In the genomic region with DNA sequence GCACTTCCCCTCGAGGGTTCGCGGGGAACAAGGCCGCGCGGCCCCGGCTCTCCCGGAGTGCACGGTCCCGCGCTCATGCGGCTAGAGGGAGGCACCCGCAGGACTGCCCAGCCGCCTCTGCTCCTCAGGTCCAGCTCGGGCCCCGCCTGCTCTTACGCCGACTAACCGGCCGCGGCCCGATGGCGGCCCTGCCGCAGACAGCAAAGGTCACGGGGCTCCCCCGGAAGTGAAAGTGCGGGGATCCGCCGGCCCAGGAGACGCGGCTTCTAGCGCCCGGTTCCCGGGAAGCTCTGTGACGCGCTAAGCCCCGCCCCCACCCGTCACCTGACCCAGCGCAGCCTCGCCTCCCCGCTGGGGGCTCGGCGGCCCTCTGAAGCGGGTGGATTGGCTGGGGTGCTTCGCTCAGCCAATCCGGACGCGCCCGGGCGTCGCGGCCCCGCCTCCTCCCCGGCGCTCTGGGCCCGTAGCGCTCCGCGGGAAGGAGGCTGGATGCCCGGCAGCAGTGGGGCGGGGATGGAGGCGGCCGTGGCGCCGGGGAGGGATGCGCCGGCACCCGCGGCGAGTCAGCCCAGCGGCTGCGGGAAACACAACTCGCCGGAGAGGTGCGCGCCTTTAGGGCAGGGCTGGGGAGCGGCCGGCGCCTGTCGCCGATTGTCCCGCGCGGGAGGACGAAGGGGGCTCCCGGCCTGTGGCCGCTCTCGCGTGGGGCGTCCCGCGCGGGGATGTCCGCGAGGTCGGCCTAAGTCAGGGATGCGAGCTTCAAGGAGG, we compare ENCODE assay signal across 1 cellular context.
TF ChIP-seq lines count a peak whose summit lies in the region.

A gene with protein sequence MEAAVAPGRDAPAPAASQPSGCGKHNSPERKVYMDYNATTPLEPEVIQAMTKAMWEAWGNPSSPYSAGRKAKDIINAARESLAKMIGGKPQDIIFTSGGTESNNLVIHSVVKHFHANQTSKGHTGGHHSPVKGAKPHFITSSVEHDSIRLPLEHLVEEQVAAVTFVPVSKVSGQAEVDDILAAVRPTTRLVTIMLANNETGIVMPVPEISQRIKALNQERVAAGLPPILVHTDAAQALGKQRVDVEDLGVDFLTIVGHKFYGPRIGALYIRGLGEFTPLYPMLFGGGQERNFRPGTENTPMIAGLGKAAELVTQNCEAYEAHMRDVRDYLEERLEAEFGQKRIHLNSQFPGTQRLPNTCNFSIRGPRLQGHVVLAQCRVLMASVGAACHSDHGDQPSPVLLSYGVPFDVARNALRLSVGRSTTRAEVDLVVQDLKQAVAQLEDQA (plus strand): TSS at position 460 of the 768 bp plus-strand sequence. CDS start 54 bp downstream, at position 514.

TF ChIP-seq in HepG2, 621 proteins besides CTCF, POLR2A, EP300 and RAD21 (continued from another document and continues in another):
- TF ChIP-seq, protein P1, sequence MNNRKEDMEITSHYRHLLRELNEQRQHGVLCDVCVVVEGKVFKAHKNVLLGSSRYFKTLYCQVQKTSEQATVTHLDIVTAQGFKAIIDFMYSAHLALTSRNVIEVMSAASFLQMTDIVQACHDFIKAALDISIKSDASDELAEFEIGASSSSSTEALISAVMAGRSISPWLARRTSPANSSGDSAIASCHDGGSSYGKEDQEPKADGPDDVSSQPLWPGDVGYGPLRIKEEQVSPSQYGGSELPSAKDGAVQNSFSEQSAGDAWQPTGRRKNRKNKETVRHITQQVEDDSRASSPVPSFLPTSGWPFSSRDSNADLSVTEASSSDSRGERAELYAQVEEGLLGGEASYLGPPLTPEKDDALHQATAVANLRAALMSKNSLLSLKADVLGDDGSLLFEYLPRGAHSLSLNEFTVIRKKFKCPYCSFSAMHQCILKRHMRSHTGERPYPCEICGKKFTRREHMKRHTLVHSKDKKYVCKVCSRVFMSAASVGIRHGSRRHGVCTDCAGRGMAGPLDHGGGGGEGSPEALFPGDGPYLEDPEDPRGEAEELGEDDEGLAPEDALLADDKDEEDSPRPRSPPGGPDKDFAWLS (CRISPR knock-in tag; IDR thresholded peaks at IDR 0.05; ENCODE audit: borderline replicate concordance), result 0 out of 2 replicates have a peak, but pooled peaks have one; percentile 39
- TF ChIP-seq, protein P2, sequence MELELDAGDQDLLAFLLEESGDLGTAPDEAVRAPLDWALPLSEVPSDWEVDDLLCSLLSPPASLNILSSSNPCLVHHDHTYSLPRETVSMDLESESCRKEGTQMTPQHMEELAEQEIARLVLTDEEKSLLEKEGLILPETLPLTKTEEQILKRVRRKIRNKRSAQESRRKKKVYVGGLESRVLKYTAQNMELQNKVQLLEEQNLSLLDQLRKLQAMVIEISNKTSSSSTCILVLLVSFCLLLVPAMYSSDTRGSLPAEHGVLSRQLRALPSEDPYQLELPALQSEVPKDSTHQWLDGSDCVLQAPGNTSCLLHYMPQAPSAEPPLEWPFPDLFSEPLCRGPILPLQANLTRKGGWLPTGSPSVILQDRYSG (CRISPR knock-in tag; IDR thresholded peaks at IDR 0.05), result 0 out of 2 replicates have a peak, but pooled peaks have one; percentile 62
- TF ChIP-seq ZNF775 (CRISPR knock-in tag; IDR thresholded peaks at IDR 0.05; ENCODE audit: borderline replicate concordance), result peak; percentile 37; the same call in 1 of the 2 replicates
- TF ChIP-seq NBN (conservative IDR thresholded peaks at IDR 0.05), result no peak
- TF ChIP-seq, protein P3, sequence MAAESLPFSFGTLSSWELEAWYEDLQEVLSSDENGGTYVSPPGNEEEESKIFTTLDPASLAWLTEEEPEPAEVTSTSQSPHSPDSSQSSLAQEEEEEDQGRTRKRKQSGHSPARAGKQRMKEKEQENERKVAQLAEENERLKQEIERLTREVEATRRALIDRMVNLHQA (CRISPR knock-in tag; IDR thresholded peaks at IDR 0.05), result no peak
- TF ChIP-seq ZNF788 (CRISPR knock-in tag; IDR thresholded peaks at IDR 0.05; ENCODE audit: borderline replicate concordance), result peak; percentile 63
- TF ChIP-seq, protein P4, sequence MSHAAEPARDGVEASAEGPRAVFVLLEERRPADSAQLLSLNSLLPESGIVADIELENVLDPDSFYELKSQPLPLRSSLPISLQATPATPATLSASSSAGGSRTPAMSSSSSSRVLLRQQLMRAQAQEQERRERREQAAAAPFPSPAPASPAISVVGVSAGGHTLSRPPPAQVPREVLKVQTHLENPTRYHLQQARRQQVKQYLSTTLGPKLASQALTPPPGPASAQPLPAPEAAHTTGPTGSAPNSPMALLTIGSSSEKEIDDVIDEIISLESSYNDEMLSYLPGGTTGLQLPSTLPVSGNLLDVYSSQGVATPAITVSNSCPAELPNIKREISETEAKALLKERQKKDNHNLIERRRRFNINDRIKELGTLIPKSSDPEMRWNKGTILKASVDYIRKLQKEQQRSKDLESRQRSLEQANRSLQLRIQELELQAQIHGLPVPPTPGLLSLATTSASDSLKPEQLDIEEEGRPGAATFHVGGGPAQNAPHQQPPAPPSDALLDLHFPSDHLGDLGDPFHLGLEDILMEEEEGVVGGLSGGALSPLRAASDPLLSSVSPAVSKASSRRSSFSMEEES (CRISPR knock-in tag; IDR thresholded peaks at IDR 0.05), result peak; percentile 95
- TF ChIP-seq WIZ (CRISPR knock-in tag; IDR thresholded peaks at IDR 0.05), result peak; percentile 77
- no peak for TF ChIP-seq TBX3 (IDR thresholded peaks at IDR 0.05; ENCODE audit: borderline replicate concordance)
- TF ChIP-seq, protein P5, sequence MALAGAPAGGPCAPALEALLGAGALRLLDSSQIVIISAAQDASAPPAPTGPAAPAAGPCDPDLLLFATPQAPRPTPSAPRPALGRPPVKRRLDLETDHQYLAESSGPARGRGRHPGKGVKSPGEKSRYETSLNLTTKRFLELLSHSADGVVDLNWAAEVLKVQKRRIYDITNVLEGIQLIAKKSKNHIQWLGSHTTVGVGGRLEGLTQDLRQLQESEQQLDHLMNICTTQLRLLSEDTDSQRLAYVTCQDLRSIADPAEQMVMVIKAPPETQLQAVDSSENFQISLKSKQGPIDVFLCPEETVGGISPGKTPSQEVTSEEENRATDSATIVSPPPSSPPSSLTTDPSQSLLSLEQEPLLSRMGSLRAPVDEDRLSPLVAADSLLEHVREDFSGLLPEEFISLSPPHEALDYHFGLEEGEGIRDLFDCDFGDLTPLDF (CRISPR knock-in tag; IDR thresholded peaks at IDR 0.05), result peak; percentile 84
- TF ChIP-seq XBP1 (CRISPR knock-in tag; IDR thresholded peaks at IDR 0.05), result no peak
- peak; percentile 99 for TF ChIP-seq RBFOX2 (IDR thresholded peaks at IDR 0.05; ENCODE audit: low read depth, low read length)
- peak; percentile 93 for TF ChIP-seq SALL1 (CRISPR knock-in tag; IDR thresholded peaks at IDR 0.05)
- TF ChIP-seq, protein P6, sequence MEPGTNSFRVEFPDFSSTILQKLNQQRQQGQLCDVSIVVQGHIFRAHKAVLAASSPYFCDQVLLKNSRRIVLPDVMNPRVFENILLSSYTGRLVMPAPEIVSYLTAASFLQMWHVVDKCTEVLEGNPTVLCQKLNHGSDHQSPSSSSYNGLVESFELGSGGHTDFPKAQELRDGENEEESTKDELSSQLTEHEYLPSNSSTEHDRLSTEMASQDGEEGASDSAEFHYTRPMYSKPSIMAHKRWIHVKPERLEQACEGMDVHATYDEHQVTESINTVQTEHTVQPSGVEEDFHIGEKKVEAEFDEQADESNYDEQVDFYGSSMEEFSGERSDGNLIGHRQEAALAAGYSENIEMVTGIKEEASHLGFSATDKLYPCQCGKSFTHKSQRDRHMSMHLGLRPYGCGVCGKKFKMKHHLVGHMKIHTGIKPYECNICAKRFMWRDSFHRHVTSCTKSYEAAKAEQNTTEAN (CRISPR knock-in tag; conservative IDR thresholded peaks at IDR 0.05), result no peak
- TF ChIP-seq, protein P7, sequence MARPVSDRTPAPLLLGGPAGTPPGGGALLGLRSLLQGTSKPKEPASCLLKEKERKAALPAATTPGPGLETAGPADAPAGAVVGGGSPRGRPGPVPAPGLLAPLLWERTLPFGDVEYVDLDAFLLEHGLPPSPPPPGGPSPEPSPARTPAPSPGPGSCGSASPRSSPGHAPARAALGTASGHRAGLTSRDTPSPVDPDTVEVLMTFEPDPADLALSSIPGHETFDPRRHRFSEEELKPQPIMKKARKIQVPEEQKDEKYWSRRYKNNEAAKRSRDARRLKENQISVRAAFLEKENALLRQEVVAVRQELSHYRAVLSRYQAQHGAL (CRISPR knock-in tag; IDR thresholded peaks at IDR 0.05; ENCODE audit: not compliant biosample characterization), result no peak
- TF ChIP-seq, protein P8, sequence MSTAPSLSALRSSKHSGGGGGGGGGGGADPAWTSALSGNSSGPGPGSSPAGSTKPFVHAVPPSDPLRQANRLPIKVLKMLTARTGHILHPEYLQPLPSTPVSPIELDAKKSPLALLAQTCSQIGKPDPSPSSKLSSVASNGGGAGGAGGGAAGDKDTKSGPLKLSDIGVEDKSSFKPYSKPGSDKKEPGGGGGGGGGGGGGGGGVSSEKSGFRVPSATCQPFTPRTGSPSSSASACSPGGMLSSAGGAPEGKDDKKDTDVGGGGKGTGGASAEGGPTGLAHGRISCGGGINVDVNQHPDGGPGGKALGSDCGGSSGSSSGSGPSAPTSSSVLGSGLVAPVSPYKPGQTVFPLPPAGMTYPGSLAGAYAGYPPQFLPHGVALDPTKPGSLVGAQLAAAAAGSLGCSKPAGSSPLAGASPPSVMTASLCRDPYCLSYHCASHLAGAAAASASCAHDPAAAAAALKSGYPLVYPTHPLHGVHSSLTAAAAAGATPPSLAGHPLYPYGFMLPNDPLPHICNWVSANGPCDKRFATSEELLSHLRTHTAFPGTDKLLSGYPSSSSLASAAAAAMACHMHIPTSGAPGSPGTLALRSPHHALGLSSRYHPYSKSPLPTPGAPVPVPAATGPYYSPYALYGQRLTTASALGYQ (CRISPR knock-in tag; IDR thresholded peaks at IDR 0.05), result peak; percentile 41; the same call in 1 of the 2 replicates
- no peak for TF ChIP-seq SMARCE1 (IDR thresholded peaks at IDR 0.05; ENCODE audit: borderline replicate concordance)
- no peak for TF ChIP-seq RBAK (CRISPR knock-in tag; IDR thresholded peaks at IDR 0.05)
- no peak for TF ChIP-seq SMARCC2 (IDR thresholded peaks at IDR 0.05)
- TF ChIP-seq HNRNPH1 (optimal IDR thresholded peaks at IDR 0.05; ENCODE audit: low read depth, low read length), result no peak
- TF ChIP-seq ZBTB1 (CRISPR knock-in tag; IDR thresholded peaks at IDR 0.05; ENCODE audit: borderline replicate concordance), result no peak
- no peak for TF ChIP-seq CEBPB (IDR thresholded peaks at IDR 0.05; ENCODE audit: borderline replicate concordance, low read depth, low read length)
- no peak for TF ChIP-seq ZFP36 (IDR thresholded peaks at IDR 0.05; ENCODE audit: borderline replicate concordance, low read depth, low read length, partially characterized antibody)
- TF ChIP-seq ZNF234 (CRISPR knock-in tag; conservative IDR thresholded peaks at IDR 0.05), result peak; percentile 92
- TF ChIP-seq HES4 (CRISPR knock-in tag; IDR thresholded peaks at IDR 0.05; ENCODE audit: borderline replicate concordance), result peak; percentile 96
- peak; percentile 94 for TF ChIP-seq CREB1 (IDR thresholded peaks at IDR 0.05)
- TF ChIP-seq CREB1 (CRISPR knock-in tag; IDR thresholded peaks at IDR 0.05), result peak; percentile 74; the same call in 1 of the 2 replicates
- no peak for TF ChIP-seq ZNF354B (CRISPR knock-in tag; IDR thresholded peaks at IDR 0.05)
- peak; percentile 93 for TF ChIP-seq ZNF343 (CRISPR knock-in tag; IDR thresholded peaks at IDR 0.05)
- no peak for TF ChIP-seq NFRKB (IDR thresholded peaks at IDR 0.05)
- TF ChIP-seq ZNF382 (CRISPR knock-in tag; IDR thresholded peaks at IDR 0.05; ENCODE audit: borderline replicate concordance), result no peak
- no peak for TF ChIP-seq ARNTL (CRISPR knock-in tag; IDR thresholded peaks at IDR 0.05)
- peak; percentile 8; the same call in 1 of the 2 replicates for TF ChIP-seq ZNF83 (CRISPR knock-in tag; IDR thresholded peaks at IDR 0.05; ENCODE audit: borderline replicate concordance)
- 0 out of 2 replicates have a peak, but pooled peaks have one; percentile 24 for TF ChIP-seq ZNF329 (CRISPR knock-in tag; IDR thresholded peaks at IDR 0.05; ENCODE audit: low read depth)
- TF ChIP-seq MIER2 (CRISPR knock-in tag; IDR thresholded peaks at IDR 0.05), result no peak; the same call in 1 of the 2 replicates
- peak; percentile 43; the same call in 1 of the 2 replicates for TF ChIP-seq MEIS1 (CRISPR knock-in tag; IDR thresholded peaks at IDR 0.05; ENCODE audit: borderline replicate concordance)
- TF ChIP-seq SYNCRIP (IDR thresholded peaks at IDR 0.05; ENCODE audit: insufficient read depth, low read depth, low read length), result no peak
- TF ChIP-seq RFX3 (CRISPR knock-in tag; IDR thresholded peaks at IDR 0.05), result no peak
- TF ChIP-seq ZNF652 (CRISPR knock-in tag; IDR thresholded peaks at IDR 0.05; ENCODE audit: borderline replicate concordance, low read depth), result no peak
- TF ChIP-seq, protein P9, sequence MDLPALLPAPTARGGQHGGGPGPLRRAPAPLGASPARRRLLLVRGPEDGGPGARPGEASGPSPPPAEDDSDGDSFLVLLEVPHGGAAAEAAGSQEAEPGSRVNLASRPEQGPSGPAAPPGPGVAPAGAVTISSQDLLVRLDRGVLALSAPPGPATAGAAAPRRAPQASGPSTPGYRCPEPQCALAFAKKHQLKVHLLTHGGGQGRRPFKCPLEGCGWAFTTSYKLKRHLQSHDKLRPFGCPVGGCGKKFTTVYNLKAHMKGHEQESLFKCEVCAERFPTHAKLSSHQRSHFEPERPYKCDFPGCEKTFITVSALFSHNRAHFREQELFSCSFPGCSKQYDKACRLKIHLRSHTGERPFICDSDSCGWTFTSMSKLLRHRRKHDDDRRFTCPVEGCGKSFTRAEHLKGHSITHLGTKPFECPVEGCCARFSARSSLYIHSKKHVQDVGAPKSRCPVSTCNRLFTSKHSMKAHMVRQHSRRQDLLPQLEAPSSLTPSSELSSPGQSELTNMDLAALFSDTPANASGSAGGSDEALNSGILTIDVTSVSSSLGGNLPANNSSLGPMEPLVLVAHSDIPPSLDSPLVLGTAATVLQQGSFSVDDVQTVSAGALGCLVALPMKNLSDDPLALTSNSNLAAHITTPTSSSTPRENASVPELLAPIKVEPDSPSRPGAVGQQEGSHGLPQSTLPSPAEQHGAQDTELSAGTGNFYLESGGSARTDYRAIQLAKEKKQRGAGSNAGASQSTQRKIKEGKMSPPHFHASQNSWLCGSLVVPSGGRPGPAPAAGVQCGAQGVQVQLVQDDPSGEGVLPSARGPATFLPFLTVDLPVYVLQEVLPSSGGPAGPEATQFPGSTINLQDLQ (CRISPR knock-in tag; IDR thresholded peaks at IDR 0.05), result peak; percentile 9; the same call in 1 of the 2 replicates
- TF ChIP-seq SMAD3 (CRISPR knock-in tag; IDR thresholded peaks at IDR 0.05), result peak; percentile 84; the same call in 1 of the 2 replicates
- TF ChIP-seq ZNF570 (CRISPR knock-in tag; IDR thresholded peaks at IDR 0.05; ENCODE audit: borderline replicate concordance), result 0 out of 2 replicates have a peak, but pooled peaks have one; percentile 70
- peak; percentile 87 for TF ChIP-seq ZNF598 (CRISPR knock-in tag; IDR thresholded peaks at IDR 0.05; ENCODE audit: borderline replicate concordance)
- TF ChIP-seq AKAP8 (CRISPR knock-in tag; IDR thresholded peaks at IDR 0.05), result peak; percentile 44; the same call in 1 of the 2 replicates
- TF ChIP-seq PTBP1 (IDR thresholded peaks at IDR 0.05; ENCODE audit: low read depth, low read length, poor library complexity, severe bottlenecking), result no peak
- peak; percentile 48; the same call in 1 of the 2 replicates for TF ChIP-seq SIN3A (IDR thresholded peaks at IDR 0.05; ENCODE audit: borderline replicate concordance, low read depth, low read length)
